13 cellular contexts compared by ENCODE assay signal in genomic region chr1:51558375-51558924, GRCh38. TPM values are rescaled to one million over a fixed set of nuclear protein-coding genes. Genes with fewer than 3 reads are reported as not detected.
DNase-seq lines count a peak whose midpoint lies in the region; TF ChIP-seq lines count a peak whose summit lies in the region.
"Had no signal": no experiment of that assay in that cellular context is flagged by ENCODE, and none has a peak within 500 bp of the region (broad histone marks: within the 10 kb centered on the region; RNA-seq: fewer than 3 reads in every experiment).

No MANE protein-coding gene starts in this region.

- TF ChIP-seq CTCF in OCI-LY3 (IDR thresholded peaks at IDR 0.05; ENCODE audit: low read depth, low read length) (no peak), chondrocyte (IDR thresholded peaks at IDR 0.05) (no peak)

- no peak overlapping the region; the same call in 1 of the 2 replicates for H3K27ac ChIP-seq in OCI-LY3 (ENCODE audit: low read length)
- H3K27ac ChIP-seq: 22Rv1, colonic mucosa, prostate gland had no signal

- no peaks in the 10 kb centered on the region for H3K36me3 ChIP-seq in OCI-LY3 (replicated peaks; ENCODE audit: low read depth, low read length)
- H3K36me3 ChIP-seq: colonic mucosa, prostate gland had no signal

- H3K36me3 Mint-ChIP-seq in chondrocyte (ENCODE audit: low read depth): no peaks in the 10 kb centered on the region

- H3K4me3 Mint-ChIP-seq in chondrocyte (ENCODE audit: unreplicated experiment): no peak overlapping the region

- peaks cover 31% of the 10 kb centered on the region for H3K4me1 ChIP-seq in OCI-LY3 (ENCODE audit: low read length)
- H3K4me1 ChIP-seq: colonic mucosa, prostate gland had no signal

- peaks cover 27% of the 10 kb centered on the region for H3K4me1 Mint-ChIP-seq in chondrocyte (ENCODE audit: low read depth)

- no peaks in the 10 kb centered on the region for H4K20me1 ChIP-seq in OCI-LY3 (ENCODE audit: insufficient read depth, low read length)

- H3K27ac Mint-ChIP-seq in chondrocyte (ENCODE audit: unreplicated experiment): peak overlapping the region; percentile 1

- H3K9me3 Mint-ChIP-seq in chondrocyte (ENCODE audit: low read depth): no peaks in the 10 kb centered on the region

- H3K27me3 ChIP-seq in OCI-LY3 (ENCODE audit: low read depth, low read length): no peaks in the 10 kb centered on the region
- H3K27me3 ChIP-seq: colonic mucosa had no signal

- H3K79me2 ChIP-seq in OCI-LY3 (ENCODE audit: low read length): no peaks in the 10 kb centered on the region

- peak overlapping the region; percentile 15; the same call in 1 of the 2 replicates for H2AFZ ChIP-seq in OCI-LY3 (ENCODE audit: low read depth, low read length)

- H3K4me3 ChIP-seq in OCI-LY3 (ENCODE audit: low read length): 0 out of 2 replicates have a peak overlapping the region, but pooled peaks have one; percentile 22
- H3K4me3 ChIP-seq: colonic mucosa, prostate gland had no signal

- DNase-seq in SIG-M5 treated with dmso at 0.1 percent for 504 hours (lab: John Stamatoyannopoulos, UW; ENCODE audit: unreplicated experiment): peak; percentile 35
- DNase-seq in SIG-M5 (lab: John Stamatoyannopoulos, UW): no peak
- no peak for DNase-seq in chondrocyte (ENCODE audit: low spot score)
- peak; percentile 37 for DNase-seq in renal cortical epithelial cell (ENCODE audit: low read depth)
- no peak for DNase-seq in NCI-H69 (lab: John Stamatoyannopoulos, UW)
- no peak for DNase-seq in NCI-H187 treated with DMSO at 0.1 percent for 48 hours (lab: John Stamatoyannopoulos, UW)
- DNase-seq in NCI-H1092 treated with DMSO at 0.1 percent for 48 hours (lab: John Stamatoyannopoulos, UW): no peak
- DNase-seq: colonic mucosa, NCI-H1694, SHP77 treated with DMSO at 0.1 percent for 48 hours had no signal

- no peaks in the 10 kb centered on the region for H3K27me3 Mint-ChIP-seq in chondrocyte (ENCODE audit: low read depth)

- H3K9me3 ChIP-seq in OCI-LY3 (ENCODE audit: insufficient read depth, low read length): no peaks in the 10 kb centered on the region
- H3K9me3 ChIP-seq: colonic mucosa, prostate gland had no signal

- H3K9ac ChIP-seq in OCI-LY3 (ENCODE audit: low read length): peak overlapping the region; percentile 4; the same call in 1 of the 2 replicates

- H3K4me2 ChIP-seq in OCI-LY3 (ENCODE audit: low read length): peak overlapping the region; percentile 56

RNA-seq across cellular contexts. Expression of gene EPS15, which starts 39.4 kb away (rescaled TPM):
- total RNA-seq in chondrocyte (81.4 to 93.0 TPM (median 82.3 TPM) in 3 replicates), renal cortical epithelial cell (52.3 and 67.6 TPM in 2 replicates)

RNA-seq across cellular contexts. Expression of gene OSBPL9, which starts 58.4 kb away (rescaled TPM):
- total RNA-seq in chondrocyte (178 to 258 TPM (median 186 TPM) in 3 replicates), renal cortical epithelial cell (114 and 165 TPM in 2 replicates)

Comparison
In these comparisons a context has a peak if more than half of its experiments do, and no peak if none do; other contexts are left out.
1. DNase-seq: peak in SIG-M5 treated with dmso at 0.1 percent for 504 hours (single experiment) and renal cortical epithelial cell (single experiment); none in SIG-M5 (single experiment), chondrocyte (single experiment), NCI-H69 (single experiment), NCI-H187 treated with DMSO at 0.1 percent for 48 hours (single experiment) and NCI-H1092 treated with DMSO at 0.1 percent for 48 hours (single experiment).